Comparison of ENCODE assay signal across 13 cellular contexts in the genomic region with DNA sequence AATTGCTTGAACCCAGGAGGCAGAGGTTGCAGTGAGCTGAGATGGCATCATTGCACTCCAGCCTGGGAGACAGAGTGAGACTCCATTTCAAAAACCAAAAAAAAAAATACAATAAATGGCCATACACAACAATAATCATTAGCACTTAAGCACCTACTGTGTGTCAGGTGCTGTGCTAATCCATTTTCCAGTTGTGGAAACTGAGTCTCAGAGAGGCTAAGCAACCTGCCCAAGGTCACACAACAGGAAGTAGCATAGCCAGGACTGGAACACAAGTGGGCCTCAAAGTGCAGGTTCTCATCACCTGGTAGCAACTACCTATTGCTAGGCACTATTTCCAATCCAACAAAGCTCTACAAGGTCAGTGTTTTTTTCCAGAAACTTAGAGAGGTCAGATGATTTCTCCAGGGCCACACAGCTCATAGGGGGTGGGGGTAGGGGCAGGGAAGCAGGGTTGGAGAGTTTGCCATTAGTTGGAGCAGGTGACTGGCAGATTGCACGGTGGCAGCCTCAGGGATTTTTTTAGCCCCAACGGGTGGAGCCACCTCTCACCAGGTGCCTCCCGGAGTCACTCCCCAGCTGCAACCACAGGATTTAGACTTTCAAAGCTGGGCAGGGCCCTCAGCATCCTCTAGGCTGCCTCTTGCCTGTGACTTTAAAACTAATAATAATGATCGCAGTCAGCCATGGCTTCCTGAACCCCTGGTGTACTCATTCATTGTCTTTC. TPM values are rescaled to one million over a fixed set of nuclear protein-coding genes. Genes with fewer than 3 reads are reported as not detected.
DNase-seq lines count a peak whose midpoint lies in the region; ATAC-seq lines count a peak whose summit lies in the region.
"Had no signal": no experiment of that assay in that cellular context is flagged by ENCODE, and none has a peak within 500 bp of the region (broad histone marks: within the 10 kb centered on the region; RNA-seq: fewer than 3 reads in every experiment).

No MANE protein-coding gene starts in this region.

- peaks cover 71% of the 10 kb centered on the region for H3K4me1 Mint-ChIP-seq in activated T-cell treated with anti-CD3 and anti-CD28 coated beads, Interleukin-2, amount 50 U/mL, for 72 hours (ENCODE audit: low read depth)
- H3K4me1 Mint-ChIP-seq in stimulated activated naive B cell treated with anti-CD40 and anti-IgM and Interleukin-4, amounts not matched to agents 10 μg/mL and 1 μg/mL and 100 μg/mL, for 72 hours: peaks cover 56 to 73% of the 10 kb centered on the region in 2 donors

- ATAC-seq in activated T-cell treated with anti-CD3 and anti-CD28 coated beads, Interleukin-2, amount 50 U/mL, for 72 hours (replicated peaks in 1 of 2): no peak
- peak; percentile 63 to 65 for ATAC-seq in stimulated activated naive B cell treated with anti-CD40 and anti-IgM and Interleukin-4, amounts not matched to agents 10 μg/mL and 1 μg/mL and 100 μg/mL, for 72 hours (replicated peaks)

- DNase-seq in activated T-cell treated with anti-CD3 and anti-CD28 coated beads, Interleukin-2, amount 50 U/mL, for 72 hours: no peak
- no peak for DNase-seq in activated T-cell treated with anti-CD3 and anti-CD28 coated beads for 4 hours
- DNase-seq in NCI-H2171 treated with DMSO at 0.1 percent for 48 hours (lab: John Stamatoyannopoulos, UW): peak; percentile 75
- DNase-seq in activated effector memory CD4-positive, alpha-beta T cell treated with anti-CD3 and anti-CD28 coated beads, Interleukin-2, amount 50 U/mL, for 16 hours: peak; percentile 73
- no peak for DNase-seq in stimulated activated naive B cell treated with anti-CD40 and anti-IgM and Interleukin-4, amounts not matched to agents 10 μg/mL and 1 μg/mL and 100 μg/mL, for 72 hours
- no peak for DNase-seq in NCI-H1092 (lab: John Stamatoyannopoulos, UW)
- DNase-seq in NCI-H774 (lab: John Stamatoyannopoulos, UW): no peak
- no peak for DNase-seq in iPS-NIHi7 (ENCODE audit: extremely low spot score)
- DNase-seq: esophagus squamous epithelium, NCI-H526 treated with DMSO at 0.1 percent for 48 hours, retina, SW 1271, tibial artery had no signal

- H3K9me3 Mint-ChIP-seq in activated T-cell treated with anti-CD3 and anti-CD28 coated beads, Interleukin-2, amount 50 U/mL, for 72 hours: no peaks in the 10 kb centered on the region
- no peaks in the 10 kb centered on the region for H3K9me3 Mint-ChIP-seq in stimulated activated naive B cell treated with anti-CD40 and anti-IgM and Interleukin-4, amounts not matched to agents 10 μg/mL and 1 μg/mL and 100 μg/mL, for 72 hours

- H3K4me3 Mint-ChIP-seq in activated T-cell treated with anti-CD3 and anti-CD28 coated beads, Interleukin-2, amount 50 U/mL, for 72 hours: peak overlapping the region; percentile 74 to 76
- H3K4me3 Mint-ChIP-seq in stimulated activated naive B cell treated with anti-CD40 and anti-IgM and Interleukin-4, amounts not matched to agents 10 μg/mL and 1 μg/mL and 100 μg/mL, for 72 hours: no peak overlapping the region

- H3K27ac Mint-ChIP-seq in activated T-cell treated with anti-CD3 and anti-CD28 coated beads, Interleukin-2, amount 50 U/mL, for 72 hours: no peak overlapping the region
- peak overlapping the region; percentile 39 for H3K27ac Mint-ChIP-seq in stimulated activated naive B cell treated with anti-CD40 and anti-IgM and Interleukin-4, amounts not matched to agents 10 μg/mL and 1 μg/mL and 100 μg/mL, for 72 hours

- H3K36me3 Mint-ChIP-seq in activated T-cell treated with anti-CD3 and anti-CD28 coated beads, Interleukin-2, amount 50 U/mL, for 72 hours (ENCODE audit: insufficient read depth in 2 of 2): no peaks in the 10 kb centered on the region
- H3K36me3 Mint-ChIP-seq in stimulated activated naive B cell treated with anti-CD40 and anti-IgM and Interleukin-4, amounts not matched to agents 10 μg/mL and 1 μg/mL and 100 μg/mL, for 72 hours: no peaks in the 10 kb centered on the region

- no peaks in the 10 kb centered on the region for H3K27me3 Mint-ChIP-seq in activated T-cell treated with anti-CD3 and anti-CD28 coated beads, Interleukin-2, amount 50 U/mL, for 72 hours (ENCODE audit: low read depth)
- no peaks in the 10 kb centered on the region for H3K27me3 Mint-ChIP-seq in stimulated activated naive B cell treated with anti-CD40 and anti-IgM and Interleukin-4, amounts not matched to agents 10 μg/mL and 1 μg/mL and 100 μg/mL, for 72 hours

RNA-seq across cellular contexts. Expression of a gene that starts 52.5 kb away (rescaled TPM):
- 10 to 100 TPM; 32.3 to 37.2 TPM for total RNA-seq in activated T-cell treated with anti-CD3 and anti-CD28 coated beads, Interleukin-2, amount 50 U/mL, for 72 hours

Comparison
In these comparisons a context has a peak if more than half of its experiments do, and no peak if none do; other contexts are left out.
1. ATAC-seq: peak in stimulated activated naive B cell treated with anti-CD40 and anti-IgM and Interleukin-4, amounts not matched to agents 10 μg/mL and 1 μg/mL and 100 μg/mL, for 72 hours (2 of 2); none in activated T-cell treated with anti-CD3 and anti-CD28 coated beads, Interleukin-2, amount 50 U/mL, for 72 hours (0 of 2).
2. DNase-seq: peak in NCI-H2171 treated with DMSO at 0.1 percent for 48 hours (single experiment) and activated effector memory CD4-positive, alpha-beta T cell treated with anti-CD3 and anti-CD28 coated beads, Interleukin-2, amount 50 U/mL, for 16 hours (single experiment); none in activated T-cell treated with anti-CD3 and anti-CD28 coated beads, Interleukin-2, amount 50 U/mL, for 72 hours (0 of 2), activated T-cell treated with anti-CD3 and anti-CD28 coated beads for 4 hours (single experiment), stimulated activated naive B cell treated with anti-CD40 and anti-IgM and Interleukin-4, amounts not matched to agents 10 μg/mL and 1 μg/mL and 100 μg/mL, for 72 hours (single experiment), NCI-H1092 (single experiment), NCI-H774 (single experiment) and iPS-NIHi7 (single experiment).
3. H3K4me3 Mint-ChIP-seq: peak in activated T-cell treated with anti-CD3 and anti-CD28 coated beads, Interleukin-2, amount 50 U/mL, for 72 hours (2 of 2); none in stimulated activated naive B cell treated with anti-CD40 and anti-IgM and Interleukin-4, amounts not matched to agents 10 μg/mL and 1 μg/mL and 100 μg/mL, for 72 hours (0 of 2).